In genomic region chr3:36991923-36992805, GRCh38 we compare ENCODE assay signal across 1 cellular context.
TF ChIP-seq lines count a peak whose summit lies in the region.

No MANE protein-coding gene starts in this region.

TF ChIP-seq in K562, 482 proteins besides CTCF, POLR2A, EP300 and RAD21 (continued from another document and continues in another):
- TF ChIP-seq ZNF717 (CRISPR knock-in tag; IDR thresholded peaks at IDR 0.05) (no peak), NR1H2 (CRISPR knock-in tag; IDR thresholded peaks at IDR 0.05) (no peak), GMEB1 (CRISPR knock-in tag; IDR thresholded peaks at IDR 0.05) (no peak), TCF7L2 (IDR thresholded peaks at IDR 0.05; ENCODE audit: low read depth, low read length) (no peak), ZNF239 (CRISPR knock-in tag; IDR thresholded peaks at IDR 0.05) (no peak), TCFL5 (CRISPR knock-in tag; conservative IDR thresholded peaks at IDR 0.05) (no peak), RBM39 (optimal IDR thresholded peaks at IDR 0.05; ENCODE audit: low read depth, low read length) (no peak), ESRRA (IDR thresholded peaks at IDR 0.05; ENCODE audit: borderline replicate concordance, low read depth) (no peak), ZNF3 (CRISPR knock-in tag; IDR thresholded peaks at IDR 0.05) (no peak), ZNF280A (IDR thresholded peaks at IDR 0.05; ENCODE audit: low read depth, partially characterized antibody) (no peak), SP2 (IDR thresholded peaks at IDR 0.05; ENCODE audit: extremely low read depth, low read depth, low read length, poor library complexity, severe bottlenecking) (no peak), ETV5 (CRISPR knock-in tag; IDR thresholded peaks at IDR 0.05; ENCODE audit: low read depth) (peak; percentile 29; the same call in 1 of the 2 replicates), NELFE (IDR thresholded peaks at IDR 0.05; ENCODE audit: insufficient read depth, insufficient read length) (no peak), TOE1 (IDR thresholded peaks at IDR 0.05; ENCODE audit: borderline replicate concordance) (peak; percentile 69; the same call in 1 of the 2 replicates), TOE1 (CRISPR knock-in tag; IDR thresholded peaks at IDR 0.05; ENCODE audit: borderline replicate concordance, low read depth) (no peak), WHSC1 (IDR thresholded peaks at IDR 0.05; ENCODE audit: low read length) (no peak), PURB (CRISPR knock-in tag; IDR thresholded peaks at IDR 0.05; ENCODE audit: low read depth) (no peak), JUNB (CRISPR knock-in tag; conservative IDR thresholded peaks at IDR 0.05) (no peak), HDAC1 (IDR thresholded peaks at IDR 0.05) (peak in 1 of 2 experiments; percentile 11; a peak in 1 of 4 replicates), ESRRB (CRISPR knock-in tag; IDR thresholded peaks at IDR 0.05; ENCODE audit: borderline replicate concordance) (no peak), RFX7 (CRISPR knock-in tag; IDR thresholded peaks at IDR 0.05) (no peak), U2AF2 (optimal IDR thresholded peaks at IDR 0.05; ENCODE audit: low read depth, low read length) (no peak), SMAD4 (CRISPR knock-in tag; conservative IDR thresholded peaks at IDR 0.05) (no peak), ZNF143 (CRISPR knock-in tag; IDR thresholded peaks at IDR 0.05) (no peak; the same call in 1 of the 2 replicates), ZNF445 (CRISPR knock-in tag; IDR thresholded peaks at IDR 0.05; ENCODE audit: low read depth) (no peak), KDM2B (CRISPR knock-in tag; IDR thresholded peaks at IDR 0.05) (no peak), MAZ (CRISPR knock-in tag; conservative IDR thresholded peaks at IDR 0.05 in 1 of 2, IDR thresholded peaks at IDR 0.05 in 1 of 2) (0 out of 4 replicates have a peak, but pooled peaks of 1 of the 2 experiments have one; percentile 68), ATF7 (IDR thresholded peaks at IDR 0.05) (no peak), ZNF668 (CRISPR knock-in tag; IDR thresholded peaks at IDR 0.05) (no peak), PHTF2 (CRISPR knock-in tag; IDR thresholded peaks at IDR 0.05) (no peak), HMG20B (CRISPR knock-in tag; IDR thresholded peaks at IDR 0.05) (no peak), ZNF589 (CRISPR knock-in tag; IDR thresholded peaks at IDR 0.05; ENCODE audit: low read depth) (no peak), HSF4 (CRISPR knock-in tag; IDR thresholded peaks at IDR 0.05; ENCODE audit: borderline replicate concordance) (no peak), EHMT2 (IDR thresholded peaks at IDR 0.05) (no peak), ZNF76 (CRISPR knock-in tag; IDR thresholded peaks at IDR 0.05; ENCODE audit: borderline replicate concordance) (no peak), DIDO1 (tag; IDR thresholded peaks at IDR 0.05; ENCODE audit: low read depth) (no peak), SMARCB1 (IDR thresholded peaks at IDR 0.05; ENCODE audit: insufficient read length, low read depth) (no peak)
- TF ChIP-seq, protein P1, sequence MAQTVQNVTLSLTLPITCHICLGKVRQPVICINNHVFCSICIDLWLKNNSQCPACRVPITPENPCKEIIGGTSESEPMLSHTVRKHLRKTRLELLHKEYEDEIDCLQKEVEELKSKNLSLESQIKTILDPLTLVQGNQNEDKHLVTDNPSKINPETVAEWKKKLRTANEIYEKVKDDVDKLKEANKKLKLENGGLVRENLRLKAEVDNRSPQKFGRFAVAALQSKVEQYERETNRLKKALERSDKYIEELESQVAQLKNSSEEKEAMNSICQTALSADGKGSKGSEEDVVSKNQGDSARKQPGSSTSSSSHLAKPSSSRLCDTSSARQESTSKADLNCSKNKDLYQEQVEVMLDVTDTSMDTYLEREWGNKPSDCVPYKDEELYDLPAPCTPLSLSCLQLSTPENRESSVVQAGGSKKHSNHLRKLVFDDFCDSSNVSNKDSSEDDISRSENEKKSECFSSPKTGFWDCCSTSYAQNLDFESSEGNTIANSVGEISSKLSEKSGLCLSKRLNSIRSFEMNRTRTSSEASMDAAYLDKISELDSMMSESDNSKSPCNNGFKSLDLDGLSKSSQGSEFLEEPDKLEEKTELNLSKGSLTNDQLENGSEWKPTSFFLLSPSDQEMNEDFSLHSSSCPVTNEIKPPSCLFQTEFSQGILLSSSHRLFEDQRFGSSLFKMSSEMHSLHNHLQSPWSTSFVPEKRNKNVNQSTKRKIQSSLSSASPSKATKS (CRISPR knock-in tag; IDR thresholded peaks at IDR 0.05), result no peak
- TF ChIP-seq, protein P2, sequence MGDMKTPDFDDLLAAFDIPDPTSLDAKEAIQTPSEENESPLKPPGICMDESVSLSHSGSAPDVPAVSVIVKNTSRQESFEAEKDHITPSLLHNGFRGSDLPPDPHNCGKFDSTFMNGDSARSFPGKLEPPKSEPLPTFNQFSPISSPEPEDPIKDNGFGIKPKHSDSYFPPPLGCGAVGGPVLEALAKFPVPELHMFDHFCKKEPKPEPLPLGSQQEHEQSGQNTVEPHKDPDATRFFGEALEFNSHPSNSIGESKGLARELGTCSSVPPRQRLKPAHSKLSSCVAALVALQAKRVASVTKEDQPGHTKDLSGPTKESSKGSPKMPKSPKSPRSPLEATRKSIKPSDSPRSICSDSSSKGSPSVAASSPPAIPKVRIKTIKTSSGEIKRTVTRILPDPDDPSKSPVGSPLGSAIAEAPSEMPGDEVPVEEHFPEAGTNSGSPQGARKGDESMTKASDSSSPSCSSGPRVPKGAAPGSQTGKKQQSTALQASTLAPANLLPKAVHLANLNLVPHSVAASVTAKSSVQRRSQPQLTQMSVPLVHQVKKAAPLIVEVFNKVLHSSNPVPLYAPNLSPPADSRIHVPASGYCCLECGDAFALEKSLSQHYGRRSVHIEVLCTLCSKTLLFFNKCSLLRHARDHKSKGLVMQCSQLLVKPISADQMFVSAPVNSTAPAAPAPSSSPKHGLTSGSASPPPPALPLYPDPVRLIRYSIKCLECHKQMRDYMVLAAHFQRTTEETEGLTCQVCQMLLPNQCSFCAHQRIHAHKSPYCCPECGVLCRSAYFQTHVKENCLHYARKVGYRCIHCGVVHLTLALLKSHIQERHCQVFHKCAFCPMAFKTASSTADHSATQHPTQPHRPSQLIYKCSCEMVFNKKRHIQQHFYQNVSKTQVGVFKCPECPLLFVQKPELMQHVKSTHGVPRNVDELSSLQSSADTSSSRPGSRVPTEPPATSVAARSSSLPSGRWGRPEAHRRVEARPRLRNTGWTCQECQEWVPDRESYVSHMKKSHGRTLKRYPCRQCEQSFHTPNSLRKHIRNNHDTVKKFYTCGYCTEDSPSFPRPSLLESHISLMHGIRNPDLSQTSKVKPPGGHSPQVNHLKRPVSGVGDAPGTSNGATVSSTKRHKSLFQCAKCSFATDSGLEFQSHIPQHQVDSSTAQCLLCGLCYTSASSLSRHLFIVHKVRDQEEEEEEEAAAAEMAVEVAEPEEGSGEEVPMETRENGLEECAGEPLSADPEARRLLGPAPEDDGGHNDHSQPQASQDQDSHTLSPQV (IDR thresholded peaks at IDR 0.05), result 0 out of 2 replicates have a peak, but pooled peaks have one; percentile 87
- TF ChIP-seq, protein P3, sequence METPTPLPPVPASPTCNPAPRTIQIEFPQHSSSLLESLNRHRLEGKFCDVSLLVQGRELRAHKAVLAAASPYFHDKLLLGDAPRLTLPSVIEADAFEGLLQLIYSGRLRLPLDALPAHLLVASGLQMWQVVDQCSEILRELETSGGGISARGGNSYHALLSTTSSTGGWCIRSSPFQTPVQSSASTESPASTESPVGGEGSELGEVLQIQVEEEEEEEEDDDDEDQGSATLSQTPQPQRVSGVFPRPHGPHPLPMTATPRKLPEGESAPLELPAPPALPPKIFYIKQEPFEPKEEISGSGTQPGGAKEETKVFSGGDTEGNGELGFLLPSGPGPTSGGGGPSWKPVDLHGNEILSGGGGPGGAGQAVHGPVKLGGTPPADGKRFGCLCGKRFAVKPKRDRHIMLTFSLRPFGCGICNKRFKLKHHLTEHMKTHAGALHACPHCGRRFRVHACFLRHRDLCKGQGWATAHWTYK (CRISPR knock-in tag; IDR thresholded peaks at IDR 0.05), result no peak
- TF ChIP-seq, protein P4, sequence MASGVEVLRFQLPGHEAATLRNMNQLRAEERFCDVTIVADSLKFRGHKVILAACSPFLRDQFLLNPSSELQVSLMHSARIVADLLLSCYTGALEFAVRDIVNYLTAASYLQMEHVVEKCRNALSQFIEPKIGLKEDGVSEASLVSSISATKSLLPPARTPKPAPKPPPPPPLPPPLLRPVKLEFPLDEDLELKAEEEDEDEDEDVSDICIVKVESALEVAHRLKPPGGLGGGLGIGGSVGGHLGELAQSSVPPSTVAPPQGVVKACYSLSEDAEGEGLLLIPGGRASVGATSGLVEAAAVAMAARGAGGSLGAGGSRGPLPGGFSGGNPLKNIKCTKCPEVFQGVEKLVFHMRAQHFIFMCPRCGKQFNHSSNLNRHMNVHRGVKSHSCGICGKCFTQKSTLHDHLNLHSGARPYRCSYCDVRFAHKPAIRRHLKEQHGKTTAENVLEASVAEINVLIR (CRISPR knock-in tag; IDR thresholded peaks at IDR 0.05), result no peak
- TF ChIP-seq, protein P5, sequence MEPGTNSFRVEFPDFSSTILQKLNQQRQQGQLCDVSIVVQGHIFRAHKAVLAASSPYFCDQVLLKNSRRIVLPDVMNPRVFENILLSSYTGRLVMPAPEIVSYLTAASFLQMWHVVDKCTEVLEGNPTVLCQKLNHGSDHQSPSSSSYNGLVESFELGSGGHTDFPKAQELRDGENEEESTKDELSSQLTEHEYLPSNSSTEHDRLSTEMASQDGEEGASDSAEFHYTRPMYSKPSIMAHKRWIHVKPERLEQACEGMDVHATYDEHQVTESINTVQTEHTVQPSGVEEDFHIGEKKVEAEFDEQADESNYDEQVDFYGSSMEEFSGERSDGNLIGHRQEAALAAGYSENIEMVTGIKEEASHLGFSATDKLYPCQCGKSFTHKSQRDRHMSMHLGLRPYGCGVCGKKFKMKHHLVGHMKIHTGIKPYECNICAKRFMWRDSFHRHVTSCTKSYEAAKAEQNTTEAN (CRISPR knock-in tag; IDR thresholded peaks at IDR 0.05), result no peak
- TF ChIP-seq, protein P6, sequence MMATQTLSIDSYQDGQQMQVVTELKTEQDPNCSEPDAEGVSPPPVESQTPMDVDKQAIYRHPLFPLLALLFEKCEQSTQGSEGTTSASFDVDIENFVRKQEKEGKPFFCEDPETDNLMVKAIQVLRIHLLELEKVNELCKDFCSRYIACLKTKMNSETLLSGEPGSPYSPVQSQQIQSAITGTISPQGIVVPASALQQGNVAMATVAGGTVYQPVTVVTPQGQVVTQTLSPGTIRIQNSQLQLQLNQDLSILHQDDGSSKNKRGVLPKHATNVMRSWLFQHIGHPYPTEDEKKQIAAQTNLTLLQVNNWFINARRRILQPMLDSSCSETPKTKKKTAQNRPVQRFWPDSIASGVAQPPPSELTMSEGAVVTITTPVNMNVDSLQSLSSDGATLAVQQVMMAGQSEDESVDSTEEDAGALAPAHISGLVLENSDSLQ (IDR thresholded peaks at IDR 0.05), result no peak
- TF ChIP-seq, protein P7, sequence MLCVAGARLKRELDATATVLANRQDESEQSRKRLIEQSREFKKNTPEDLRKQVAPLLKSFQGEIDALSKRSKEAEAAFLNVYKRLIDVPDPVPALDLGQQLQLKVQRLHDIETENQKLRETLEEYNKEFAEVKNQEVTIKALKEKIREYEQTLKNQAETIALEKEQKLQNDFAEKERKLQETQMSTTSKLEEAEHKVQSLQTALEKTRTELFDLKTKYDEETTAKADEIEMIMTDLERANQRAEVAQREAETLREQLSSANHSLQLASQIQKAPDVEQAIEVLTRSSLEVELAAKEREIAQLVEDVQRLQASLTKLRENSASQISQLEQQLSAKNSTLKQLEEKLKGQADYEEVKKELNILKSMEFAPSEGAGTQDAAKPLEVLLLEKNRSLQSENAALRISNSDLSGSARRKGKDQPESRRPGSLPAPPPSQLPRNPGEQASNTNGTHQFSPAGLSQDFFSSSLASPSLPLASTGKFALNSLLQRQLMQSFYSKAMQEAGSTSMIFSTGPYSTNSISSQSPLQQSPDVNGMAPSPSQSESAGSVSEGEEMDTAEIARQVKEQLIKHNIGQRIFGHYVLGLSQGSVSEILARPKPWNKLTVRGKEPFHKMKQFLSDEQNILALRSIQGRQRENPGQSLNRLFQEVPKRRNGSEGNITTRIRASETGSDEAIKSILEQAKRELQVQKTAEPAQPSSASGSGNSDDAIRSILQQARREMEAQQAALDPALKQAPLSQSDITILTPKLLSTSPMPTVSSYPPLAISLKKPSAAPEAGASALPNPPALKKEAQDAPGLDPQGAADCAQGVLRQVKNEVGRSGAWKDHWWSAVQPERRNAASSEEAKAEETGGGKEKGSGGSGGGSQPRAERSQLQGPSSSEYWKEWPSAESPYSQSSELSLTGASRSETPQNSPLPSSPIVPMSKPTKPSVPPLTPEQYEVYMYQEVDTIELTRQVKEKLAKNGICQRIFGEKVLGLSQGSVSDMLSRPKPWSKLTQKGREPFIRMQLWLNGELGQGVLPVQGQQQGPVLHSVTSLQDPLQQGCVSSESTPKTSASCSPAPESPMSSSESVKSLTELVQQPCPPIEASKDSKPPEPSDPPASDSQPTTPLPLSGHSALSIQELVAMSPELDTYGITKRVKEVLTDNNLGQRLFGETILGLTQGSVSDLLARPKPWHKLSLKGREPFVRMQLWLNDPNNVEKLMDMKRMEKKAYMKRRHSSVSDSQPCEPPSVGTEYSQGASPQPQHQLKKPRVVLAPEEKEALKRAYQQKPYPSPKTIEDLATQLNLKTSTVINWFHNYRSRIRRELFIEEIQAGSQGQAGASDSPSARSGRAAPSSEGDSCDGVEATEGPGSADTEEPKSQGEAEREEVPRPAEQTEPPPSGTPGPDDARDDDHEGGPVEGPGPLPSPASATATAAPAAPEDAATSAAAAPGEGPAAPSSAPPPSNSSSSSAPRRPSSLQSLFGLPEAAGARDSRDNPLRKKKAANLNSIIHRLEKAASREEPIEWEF (CRISPR knock-in tag; IDR thresholded peaks at IDR 0.05), result no peak
